In the genomic region with DNA sequence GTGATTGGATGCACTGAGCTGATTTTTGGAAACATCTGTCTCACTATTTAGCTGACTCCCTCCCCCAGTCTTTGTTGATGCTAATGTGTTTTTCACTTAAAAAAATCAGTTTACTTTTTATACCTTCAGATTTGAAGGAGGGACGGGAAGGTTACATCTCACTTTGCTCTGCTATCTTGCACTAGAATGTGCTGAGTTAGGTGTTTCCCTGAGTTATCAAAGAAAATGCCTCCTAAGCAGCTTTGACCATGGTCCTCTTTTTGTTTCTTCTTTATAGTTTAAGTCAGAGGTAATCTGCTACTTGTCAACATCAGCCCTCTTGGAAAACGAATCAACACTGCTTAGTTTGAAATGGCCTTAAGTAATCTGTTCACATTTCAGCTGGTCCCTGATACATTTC, we compare ENCODE assay signal across 39 cellular contexts.
"Had no signal": no experiment of that assay in that cellular context is flagged by ENCODE, and none has a peak within 500 bp of the region (broad histone marks: within the 10 kb centered on the region; RNA-seq: fewer than 3 reads in every experiment).

No MANE protein-coding gene starts in this region.

- H3K36me3 Mint-ChIP-seq: activated naive CD4-positive, alpha-beta T cell treated with anti-CD3 and anti-CD28 coated beads, Interleukin-2, amount 10 ng/mL, durations not matched to agents 7 days and 5 days; activated naive CD4-positive, alpha-beta T cell treated with anti-CD3 and anti-CD28 coated beads, Interleukin-2, amount 50 U/mL, for 24 hours; activated naive CD8-positive, alpha-beta T cell; activated naive CD8-positive, alpha-beta T cell treated with anti-CD3 and anti-CD28 coated beads for 36 hours; activated naive CD8-positive, alpha-beta T cell treated with anti-CD3 and anti-CD28 coated beads, Interleukin-2, amount 10 ng/mL, durations not matched to agents 7 days and 5 days had no signal

- H3K9me3 ChIP-seq: adrenal gland had no signal

- H3K4me3 ChIP-seq: adrenal gland, ascending aorta, body of pancreas, breast epithelium, cardiac muscle cell had no signal

- H3K4me1 Mint-ChIP-seq: activated naive CD4-positive, alpha-beta T cell treated with anti-CD3 and anti-CD28 coated beads, Interleukin-2, amount 10 ng/mL, durations not matched to agents 7 days and 5 days; activated naive CD4-positive, alpha-beta T cell treated with anti-CD3 and anti-CD28 coated beads, Interleukin-2, amount 50 U/mL, for 24 hours; activated naive CD8-positive, alpha-beta T cell treated with anti-CD3 and anti-CD28 coated beads for 36 hours; activated naive CD8-positive, alpha-beta T cell treated with anti-CD3 and anti-CD28 coated beads, Interleukin-2, amount 10 ng/mL, durations not matched to agents 7 days and 5 days; activated naive CD8-positive, alpha-beta T cell treated with anti-CD3 and anti-CD28 coated beads, Interleukin-2, amount 50 U/mL, for 24 hours; activated T-helper 17 cell treated with anti-CD3 and anti-CD28 coated beads, Interleukin-2, amount 50 U/mL, for 72 hours; brain; central memory CD8-positive, alpha-beta T cell had no signal

- DNase-seq: activated effector memory CD4-positive, alpha-beta T cell treated with anti-CD3 and anti-CD28 coated beads, Interleukin-2, amount 50 U/mL, for 16 hours; activated effector memory CD4-positive, alpha-beta T cell treated with Interleukin-2 at 50 U/mL for 16 hours; activated gamma-delta T cell; activated gamma-delta T cell treated with Interleukin-2 at 50 U/mL for 16 hours; activated naive CD4-positive, alpha-beta T cell; activated naive CD4-positive, alpha-beta T cell treated with anti-CD3 and anti-CD28 coated beads for 36 hours; activated naive CD4-positive, alpha-beta T cell treated with anti-CD3 and anti-CD28 coated beads, Interleukin-2, amount 10 ng/mL, durations not matched to agents 7 days and 5 days; activated naive CD4-positive, alpha-beta T cell treated with anti-CD3 and anti-CD28 coated beads, Interleukin-2, amount 50 U/mL, for 16 hours; activated naive CD4-positive, alpha-beta T cell treated with Interleukin-2 at 50 U/mL for 16 hours; activated naive CD8-positive, alpha-beta T cell treated with anti-CD3 and anti-CD28 coated beads for 36 hours; activated naive CD8-positive, alpha-beta T cell treated with anti-CD3 and anti-CD28 coated beads, Interleukin-2, amount 10 ng/mL, durations not matched to agents 7 days and 5 days; activated naive CD8-positive, alpha-beta T cell treated with anti-CD3 and anti-CD28 coated beads, Interleukin-2, amount 50 U/mL, for 24 hours; activated T-cell treated with anti-CD3 and anti-CD28 coated beads, Interleukin-2, amount 50 U/mL, for 24 hours; activated T-cell treated with anti-CD3 and anti-CD28 coated beads, Interleukin-2, amount 50 U/mL, for 4 hours; activated T-cell treated with anti-CD3 and anti-CD28 coated beads, Interleukin-2, amount 50 U/mL, for 48 hours; activated T-cell treated with anti-CD3 and anti-CD28 coated beads, Interleukin-2, amount 50 U/mL, for 72 hours; adrenal gland; amniotic stem cell; amygdala; anterior cingulate cortex; aorta; body of pancreas; brain microvascular endothelial cell; caudate nucleus; central memory CD4-positive, alpha-beta T cell; cerebellar nuclear complex had no signal

- H3K27me3 Mint-ChIP-seq: activated naive CD4-positive, alpha-beta T cell treated with anti-CD3 and anti-CD28 coated beads, Interleukin-2, amount 10 ng/mL, durations not matched to agents 7 days and 5 days; activated naive CD4-positive, alpha-beta T cell treated with anti-CD3 and anti-CD28 coated beads, Interleukin-2, amount 50 U/mL, for 24 hours; activated naive CD8-positive, alpha-beta T cell; activated naive CD8-positive, alpha-beta T cell treated with anti-CD3 and anti-CD28 coated beads for 36 hours; activated naive CD8-positive, alpha-beta T cell treated with anti-CD3 and anti-CD28 coated beads, Interleukin-2, amount 10 ng/mL, durations not matched to agents 7 days and 5 days; activated naive CD8-positive, alpha-beta T cell treated with anti-CD3 and anti-CD28 coated beads, Interleukin-2, amount 50 U/mL, for 24 hours; activated T-cell treated with anti-CD3 and anti-CD28 coated beads, Interleukin-2, amount 50 U/mL, for 24 hours; activated T-helper 17 cell treated with anti-CD3 and anti-CD28 coated beads, Interleukin-2, amount 50 U/mL, for 72 hours; central memory CD8-positive, alpha-beta T cell had no signal

- ATAC-seq: activated naive CD4-positive, alpha-beta T cell treated with anti-CD3 and anti-CD28 coated beads, Interleukin-2, amount 50 U/mL, for 72 hours; activated naive CD8-positive, alpha-beta T cell treated with anti-CD3 and anti-CD28 coated beads, Interleukin-2, amount 50 U/mL, for 24 hours; activated T-cell treated with anti-CD3 and anti-CD28 coated beads, Interleukin-2, amount 50 U/mL, for 4 hours; activated T-cell treated with anti-CD3 and anti-CD28 coated beads, Interleukin-2, amount 50 U/mL, for 72 hours; activated T-helper 17 cell treated with anti-CD3 and anti-CD28 coated beads, Interleukin-2, amount 50 U/mL, for 72 hours; body of pancreas had no signal

- H3K36me3 ChIP-seq: adrenal gland, ascending aorta, brain microvascular endothelial cell, breast epithelium, cardiac muscle cell had no signal

- H3K27ac ChIP-seq: adrenal gland, ascending aorta, body of pancreas, brain microvascular endothelial cell, breast epithelium, cardiac muscle cell had no signal

- H3K4me1 ChIP-seq: adrenal gland, ascending aorta, body of pancreas, breast epithelium had no signal

- H3K27ac Mint-ChIP-seq: activated naive CD4-positive, alpha-beta T cell treated with anti-CD3 and anti-CD28 coated beads for 36 hours; activated naive CD4-positive, alpha-beta T cell treated with anti-CD3 and anti-CD28 coated beads, Interleukin-2, amount 10 ng/mL, durations not matched to agents 7 days and 5 days; activated naive CD4-positive, alpha-beta T cell treated with anti-CD3 and anti-CD28 coated beads, Interleukin-2, amount 50 U/mL, for 24 hours; activated naive CD4-positive, alpha-beta T cell treated with anti-CD3 and anti-CD28 coated beads, Interleukin-2, amount 50 U/mL, for 72 hours; activated naive CD8-positive, alpha-beta T cell; activated naive CD8-positive, alpha-beta T cell treated with anti-CD3 and anti-CD28 coated beads for 36 hours; activated naive CD8-positive, alpha-beta T cell treated with anti-CD3 and anti-CD28 coated beads, Interleukin-2, amount 10 ng/mL, durations not matched to agents 7 days and 5 days; activated naive CD8-positive, alpha-beta T cell treated with anti-CD3 and anti-CD28 coated beads, Interleukin-2, amount 50 U/mL, for 24 hours; activated T-cell treated with anti-CD3 and anti-CD28 coated beads, Interleukin-2, amount 50 U/mL, for 24 hours; activated T-cell treated with anti-CD3 and anti-CD28 coated beads, Interleukin-2, amount 50 U/mL, for 72 hours; activated T-helper 1 cell treated with anti-CD3 and anti-CD28 coated beads, Interleukin-12 subunit alpha, Interleukin-12 subunit beta, Interleukin-2, Interleukin-4 antibody, amounts not matched to agents 30 ng/mL and 10 ng/mL and 1 ng/mL, durations not matched to agents 14 hours and 24 hours and 36 hours; activated T-helper 17 cell treated with anti-CD3 and anti-CD28 coated beads, Interleukin-2, amount 50 U/mL, for 72 hours; activated T-helper 2 cell treated with anti-CD3 and anti-CD28 coated beads, Interferon-gamma antibody, Interleukin-2, Interleukin-4, amounts not matched to agents 10 μg/mL and 5 μg/mL and 100 μg/mL, durations not matched to agents 14 hours and 24 hours and 36 hours; brain had no signal

- H3K4me3 Mint-ChIP-seq: activated naive CD4-positive, alpha-beta T cell treated with anti-CD3 and anti-CD28 coated beads for 36 hours; activated naive CD4-positive, alpha-beta T cell treated with anti-CD3 and anti-CD28 coated beads, Interleukin-2, amount 10 ng/mL, durations not matched to agents 7 days and 5 days; activated naive CD4-positive, alpha-beta T cell treated with anti-CD3 and anti-CD28 coated beads, Interleukin-2, amount 50 U/mL, for 24 hours; activated naive CD8-positive, alpha-beta T cell; activated naive CD8-positive, alpha-beta T cell treated with anti-CD3 and anti-CD28 coated beads for 36 hours; activated naive CD8-positive, alpha-beta T cell treated with anti-CD3 and anti-CD28 coated beads, Interleukin-2, amount 10 ng/mL, durations not matched to agents 7 days and 5 days; activated naive CD8-positive, alpha-beta T cell treated with anti-CD3 and anti-CD28 coated beads, Interleukin-2, amount 50 U/mL, for 24 hours; activated T-cell treated with anti-CD3 and anti-CD28 coated beads, Interleukin-2, amount 50 U/mL, for 24 hours; activated T-cell treated with anti-CD3 and anti-CD28 coated beads, Interleukin-2, amount 50 U/mL, for 4 hours; activated T-cell treated with anti-CD3 and anti-CD28 coated beads, Interleukin-2, amount 50 U/mL, for 72 hours; activated T-helper 1 cell treated with anti-CD3 and anti-CD28 coated beads, Interleukin-12 subunit alpha, Interleukin-12 subunit beta, Interleukin-2, Interleukin-4 antibody, amounts not matched to agents 30 ng/mL and 10 ng/mL and 1 ng/mL, durations not matched to agents 14 hours and 24 hours and 36 hours; activated T-helper 17 cell treated with anti-CD3 and anti-CD28 coated beads, Interleukin-2, amount 50 U/mL, for 72 hours; brain; central memory CD8-positive, alpha-beta T cell had no signal

- FAIRE-seq: astrocyte, bronchial epithelial cell had no signal

- H3K27me3 ChIP-seq: adrenal gland, ascending aorta, body of pancreas, brain microvascular endothelial cell, breast epithelium, cardiac muscle cell had no signal
